1 cellular context compared by ENCODE assay signal in genomic region chr17:50909765-50910661, GRCh38.
TF ChIP-seq lines count a peak whose summit lies in the region.

No MANE protein-coding gene starts in this region.

TF ChIP-seq in HepG2, 621 proteins besides CTCF, POLR2A, EP300 and RAD21 (continued from another document and continues in another):
- no peak for TF ChIP-seq ZMYM4 (CRISPR knock-in tag; IDR thresholded peaks at IDR 0.05)
- no peak for TF ChIP-seq POGK (CRISPR knock-in tag; conservative IDR thresholded peaks at IDR 0.05)
- TF ChIP-seq MTF1 (CRISPR knock-in tag; IDR thresholded peaks at IDR 0.05) = no peak
- no peak for TF ChIP-seq ZNF33A (CRISPR knock-in tag; IDR thresholded peaks at IDR 0.05; ENCODE audit: borderline replicate concordance)
- peak; percentile 70; the same call in 1 of the 2 replicates for TF ChIP-seq TFDP2 (CRISPR knock-in tag; IDR thresholded peaks at IDR 0.05)
- 0 out of 2 replicates have a peak, but pooled peaks have one; percentile 9 for TF ChIP-seq TBX3 (IDR thresholded peaks at IDR 0.05; ENCODE audit: borderline replicate concordance)
- TF ChIP-seq ZNF605 (CRISPR knock-in tag; IDR thresholded peaks at IDR 0.05) = no peak
- TF ChIP-seq HINFP (CRISPR knock-in tag; IDR thresholded peaks at IDR 0.05; ENCODE audit: low read depth) = peak; percentile 51
- TF ChIP-seq ZNF713 (CRISPR knock-in tag; IDR thresholded peaks at IDR 0.05) = no peak
- no peak for TF ChIP-seq ZMAT3 (CRISPR knock-in tag; conservative IDR thresholded peaks at IDR 0.05)
- TF ChIP-seq ZNF710 (CRISPR knock-in tag; IDR thresholded peaks at IDR 0.05; ENCODE audit: borderline replicate concordance) = peak; percentile 63; the same call in 1 of the 2 replicates
- TF ChIP-seq SMAD3 (CRISPR knock-in tag; IDR thresholded peaks at IDR 0.05) = no peak
- TF ChIP-seq MATR3 (CRISPR knock-in tag; IDR thresholded peaks at IDR 0.05) = no peak
- 0 out of 2 replicates have a peak, but pooled peaks have one; percentile 50 for TF ChIP-seq WIZ (CRISPR knock-in tag; IDR thresholded peaks at IDR 0.05)
- peak; percentile 53; the same call in 1 of the 2 replicates for TF ChIP-seq ZNF839 (CRISPR knock-in tag; IDR thresholded peaks at IDR 0.05; ENCODE audit: borderline replicate concordance)
- TF ChIP-seq SALL2 (CRISPR knock-in tag; IDR thresholded peaks at IDR 0.05) = no peak
- TF ChIP-seq EEA1 (CRISPR knock-in tag; IDR thresholded peaks at IDR 0.05; ENCODE audit: borderline replicate concordance) = no peak
- no peak for TF ChIP-seq ZNF20 (CRISPR knock-in tag; IDR thresholded peaks at IDR 0.05)
- TF ChIP-seq IKZF5 (CRISPR knock-in tag; IDR thresholded peaks at IDR 0.05) = no peak; the same call in 1 of the 2 replicates
- TF ChIP-seq RXRB (CRISPR knock-in tag; IDR thresholded peaks at IDR 0.05; ENCODE audit: borderline replicate concordance) = peak; percentile 88; the same call in 1 of the 2 replicates
- TF ChIP-seq ZFP36L2 (CRISPR knock-in tag; IDR thresholded peaks at IDR 0.05) = 0 out of 2 replicates have a peak, but pooled peaks have one; percentile 76
- no peak for TF ChIP-seq ZNF7 (CRISPR knock-in tag; IDR thresholded peaks at IDR 0.05)
- no peak for TF ChIP-seq ZNF543 (CRISPR knock-in tag; IDR thresholded peaks at IDR 0.05)
- TF ChIP-seq SCMH1 (CRISPR knock-in tag; IDR thresholded peaks at IDR 0.05; ENCODE audit: borderline replicate concordance) = no peak
- TF ChIP-seq IRX3 (CRISPR knock-in tag; IDR thresholded peaks at IDR 0.05; ENCODE audit: borderline replicate concordance, low read depth) = peak; percentile 47; the same call in 1 of the 2 replicates
- TF ChIP-seq FOXA3 (CRISPR knock-in tag; IDR thresholded peaks at IDR 0.05) = peak; percentile 58
- no peak for TF ChIP-seq PAWR (CRISPR knock-in tag; IDR thresholded peaks at IDR 0.05; ENCODE audit: borderline replicate concordance)
- no peak for TF ChIP-seq ZNF30 (CRISPR knock-in tag; IDR thresholded peaks at IDR 0.05)
- TF ChIP-seq SP2 (CRISPR knock-in tag; IDR thresholded peaks at IDR 0.05) = no peak
- TF ChIP-seq FOXC1 (CRISPR knock-in tag; IDR thresholded peaks at IDR 0.05; ENCODE audit: borderline replicate concordance) = no peak; the same call in 1 of the 2 replicates
- no peak for TF ChIP-seq PREB (CRISPR knock-in tag; IDR thresholded peaks at IDR 0.05)
- TF ChIP-seq ZNF124 (CRISPR knock-in tag; IDR thresholded peaks at IDR 0.05) = no peak; the same call in 1 of the 2 replicates
- TF ChIP-seq ZNF256 (CRISPR knock-in tag; conservative IDR thresholded peaks at IDR 0.05) = 0 out of 2 replicates have a peak, but pooled peaks have one; percentile 77
- no peak for TF ChIP-seq HNRNPK (IDR thresholded peaks at IDR 0.05; ENCODE audit: low read depth, low read length, poor library complexity, severe bottlenecking)
- no peak for TF ChIP-seq ZNF441 (CRISPR knock-in tag; IDR thresholded peaks at IDR 0.05; ENCODE audit: borderline replicate concordance)
- TF ChIP-seq ZNF570 (CRISPR knock-in tag; IDR thresholded peaks at IDR 0.05; ENCODE audit: borderline replicate concordance) = no peak
- no peak for TF ChIP-seq ZBTB25 (CRISPR knock-in tag; IDR thresholded peaks at IDR 0.05)
- no peak for TF ChIP-seq PRMT3 (CRISPR knock-in tag; IDR thresholded peaks at IDR 0.05; ENCODE audit: borderline replicate concordance, low read depth)
- TF ChIP-seq CSRNP2 (CRISPR knock-in tag; conservative IDR thresholded peaks at IDR 0.05; ENCODE audit: low read depth) = no peak
- peak; percentile 62 for TF ChIP-seq ELF1 (CRISPR knock-in tag; IDR thresholded peaks at IDR 0.05)
- no peak for TF ChIP-seq TCF7 (IDR thresholded peaks at IDR 0.05; ENCODE audit: low read depth)
- no peak for TF ChIP-seq ATF6 (CRISPR knock-in tag; conservative IDR thresholded peaks at IDR 0.05)
- no peak for TF ChIP-seq CBFB (CRISPR knock-in tag; IDR thresholded peaks at IDR 0.05)
- no peak for TF ChIP-seq EZH2 (conservative IDR thresholded peaks at IDR 0.05; ENCODE audit: low read depth, low read length)
- TF ChIP-seq KLF6 (CRISPR knock-in tag; IDR thresholded peaks at IDR 0.05) = no peak; the same call in 1 of the 2 replicates
- peak; percentile 33; the same call in 1 of the 2 replicates for TF ChIP-seq ZBTB7A (CRISPR knock-in tag; IDR thresholded peaks at IDR 0.05)
- TF ChIP-seq KMT2A (CRISPR knock-in tag; IDR thresholded peaks at IDR 0.05) = peak; percentile 50; the same call in 1 of the 2 replicates
- no peak; the same call in none of the 2 replicates for TF ChIP-seq ZHX1 (CRISPR knock-in tag; IDR thresholded peaks at IDR 0.05; ENCODE audit: low read depth)
- TF ChIP-seq ZNF34 (CRISPR knock-in tag; IDR thresholded peaks at IDR 0.05; ENCODE audit: borderline replicate concordance) = peak; percentile 93
- no peak for TF ChIP-seq MAZ (IDR thresholded peaks at IDR 0.05; ENCODE audit: borderline replicate concordance, low read depth, low read length)
- peak; percentile 58 for TF ChIP-seq MAZ (CRISPR knock-in tag; IDR thresholded peaks at IDR 0.05; ENCODE audit: low read depth)
- TF ChIP-seq ZNF883 (CRISPR knock-in tag; IDR thresholded peaks at IDR 0.05; ENCODE audit: not compliant biosample characterization) = no peak
